20 cellular contexts compared by ENCODE assay signal in the genomic region with DNA sequence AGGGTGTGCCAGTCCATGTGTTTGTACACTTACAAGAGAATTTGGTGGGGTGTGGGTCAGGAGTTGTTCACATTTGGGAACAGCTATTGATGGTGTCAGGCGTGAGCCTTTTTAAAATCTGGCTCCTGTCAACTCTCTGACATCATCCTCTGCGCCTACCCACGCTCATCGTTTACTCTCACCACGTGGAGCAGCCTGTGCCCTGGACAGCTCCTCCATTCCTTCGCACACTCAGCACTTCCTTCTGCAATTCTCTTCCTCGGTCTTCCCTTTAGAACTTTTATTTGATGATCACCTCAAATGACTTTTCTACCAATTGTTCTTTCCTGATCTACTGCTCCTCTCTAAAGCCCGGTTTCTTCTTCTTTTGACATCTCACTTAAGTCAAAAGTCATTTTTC. TPM values are rescaled to one million over a fixed set of nuclear protein-coding genes. Genes with fewer than 3 reads are reported as not detected.
DNase-seq lines count a peak whose midpoint lies in the region; TF ChIP-seq lines count a peak whose summit lies in the region.
"Had no signal": no experiment of that assay in that cellular context is flagged by ENCODE, and none has a peak within 500 bp of the region (broad histone marks: within the 10 kb centered on the region; RNA-seq: fewer than 3 reads in every experiment).

No MANE protein-coding gene starts in this region.

- H3K4me1 ChIP-seq in mammary epithelial cell (ENCODE audit: insufficient read depth, low read length) (no peaks in the 10 kb centered on the region), thyroid gland (peaks cover 4 to 16% of the 10 kb centered on the region in 2 donors)
- H3K4me1 ChIP-seq: tibial nerve had no signal

- no peaks in the 10 kb centered on the region for H3K27me3 ChIP-seq in mammary epithelial cell (ENCODE audit: insufficient read depth, low read length)
- no peaks in the 10 kb centered on the region for H3K27me3 ChIP-seq in thyroid gland
- H3K27me3 ChIP-seq: heart right ventricle, spleen, tibial nerve had no signal

- H3K27me3 Mint-ChIP-seq in MCF 10A (ENCODE audit: insufficient read depth, unreplicated experiment): no peaks in the 10 kb centered on the region
- H3K27me3 Mint-ChIP-seq in activated T-helper 1 cell treated with anti-CD3 and anti-CD28 coated beads, Interleukin-12 subunit alpha, Interleukin-12 subunit beta, Interleukin-2, Interleukin-4 antibody, amounts not matched to agents 30 ng/mL and 10 ng/mL and 1 ng/mL, durations not matched to agents 14 hours and 24 hours and 36 hours (ENCODE audit: insufficient read depth): no peaks in the 10 kb centered on the region
- H3K27me3 Mint-ChIP-seq: activated T-cell treated with anti-CD3 and anti-CD28 coated beads, Interleukin-2, amount 50 U/mL, for 24 hours had no signal

- dilution Hi-C loops in mammary epithelial cell (cut with HindIII; ENCODE audit: low sequenced_read_pairs): no loop called here

- H3K9me3 Mint-ChIP-seq in MCF 10A (ENCODE audit: unreplicated experiment): peaks cover 8% of the 10 kb centered on the region
- H3K9me3 Mint-ChIP-seq in activated T-helper 1 cell treated with anti-CD3 and anti-CD28 coated beads, Interleukin-12 subunit alpha, Interleukin-12 subunit beta, Interleukin-2, Interleukin-4 antibody, amounts not matched to agents 30 ng/mL and 10 ng/mL and 1 ng/mL, durations not matched to agents 14 hours and 24 hours and 36 hours: peaks cover 24% of the 10 kb centered on the region

- H3K4me3 ChIP-seq in mammary epithelial cell (replicated peaks in 1 of 3; ENCODE audit: insufficient read depth in 1 of 3, low read depth in 2 of 3, low read length in 3 of 3): no peak overlapping the region
- H3K4me3 ChIP-seq in thyroid gland (replicated peaks in 1 of 3): no peak overlapping the region
- H3K4me3 ChIP-seq: heart right ventricle, spleen, tibial nerve had no signal

- H4K20me1 ChIP-seq in mammary epithelial cell (ENCODE audit: insufficient read depth, low read length): no peaks in the 10 kb centered on the region

- H3K9ac ChIP-seq in mammary epithelial cell (ENCODE audit: insufficient read depth, low read length): no peak overlapping the region

- H3K36me3 Mint-ChIP-seq in MCF 10A (ENCODE audit: insufficient read depth, unreplicated experiment): no peaks in the 10 kb centered on the region
- peaks cover 19% of the 10 kb centered on the region for H3K36me3 Mint-ChIP-seq in activated T-helper 1 cell treated with anti-CD3 and anti-CD28 coated beads, Interleukin-12 subunit alpha, Interleukin-12 subunit beta, Interleukin-2, Interleukin-4 antibody, amounts not matched to agents 30 ng/mL and 10 ng/mL and 1 ng/mL, durations not matched to agents 14 hours and 24 hours and 36 hours (ENCODE audit: low read depth)

- intact Hi-C loops in mammary epithelial cell (cut with micrococcal nuclease) (loop anchor here (10.0 kb wide), 1 partner anchor 61 kb away; no protein-coding TSS in a partner anchor), MCF 10A (cut with micrococcal nuclease) (no loop called here), thyroid gland (cut with DNase I) (no loop called here)
- intact Hi-C loops in activated T-helper 1 cell treated with anti-CD3 and anti-CD28 coated beads, Interleukin-12 subunit alpha, Interleukin-12 subunit beta, Interleukin-2, Interleukin-4 antibody, amounts not matched to agents 30 ng/mL and 10 ng/mL and 1 ng/mL, durations not matched to agents 14 hours and 24 hours and 36 hours (cut with micrococcal nuclease): loop anchor here (2.0 kb wide), 1 partner anchor 45 kb away; no protein-coding TSS in a partner anchor

- POLR2A ChIA-PET in MCF 10A (lab: Yijun Ruan, JAX): interaction anchor here (0.6 to 1.2 kb wide), 4 partner anchors 8 to 261 kb away, joined by 3 read pairs; no protein-coding TSS in a partner anchor

- WGBS in mammary epithelial cell (ENCODE audit: low coverage, missing lambda C conversion rate): 72% methylated on average over 7 of the region's 8 CpGs
- 73 to 76% methylated on average over 8 of the region's 8 CpGs for WGBS in thyroid gland, 2 donors

- H2AFZ ChIP-seq in mammary epithelial cell (ENCODE audit: low read depth, low read length): no peak overlapping the region

- no peaks in the 10 kb centered on the region for H3K79me2 ChIP-seq in mammary epithelial cell (ENCODE audit: insufficient read depth, low read length)

- H3K9me3 ChIP-seq in mammary epithelial cell (replicated peaks; ENCODE audit: insufficient read depth, low read length): no peaks in the 10 kb centered on the region
- H3K9me3 ChIP-seq in thyroid gland: no peaks in the 10 kb centered on the region
- H3K9me3 ChIP-seq: tibial nerve had no signal

- TF ChIP-seq POLR2A in thyroid gland (IDR thresholded peaks at IDR 0.05): no peak

- DNase-seq in mammary epithelial cell (peak; percentile 21), MCF 10A (ENCODE audit: unreplicated experiment) (no peak), KBM-7 (peak; percentile 62), thyroid gland (no peak), SHP77 treated with DMSO at 0.1 percent for 48 hours (lab: John Stamatoyannopoulos, UW) (no peak), SKM-1 (lab: John Stamatoyannopoulos, UW; ENCODE audit: unreplicated experiment) (no peak), HuH-7.5 (ENCODE audit: low spot score) (no peak)
- no peak for DNase-seq in activated T-helper 1 cell treated with anti-CD3 and anti-CD28 coated beads, Interleukin-12 subunit alpha, Interleukin-12 subunit beta, Interleukin-2, Interleukin-4 antibody, amounts not matched to agents 30 ng/mL and 10 ng/mL and 1 ng/mL, durations not matched to agents 14 hours and 24 hours and 36 hours (ENCODE audit: low spot score)
- DNase-seq: activated CD4-positive, CD25-positive, alpha-beta regulatory T cell; activated T-cell treated with anti-CD3 and anti-CD28 coated beads, Interleukin-2, amount 50 U/mL, for 24 hours; AML-193; aorta; DMS 273 treated with DMSO at 0.1 percent for 48 hours; heart right ventricle; NCI-H146; NCI-H226; spleen had no signal

- no TSS peak for BruUV-seq in mammary epithelial cell (replicated peaks; lab: Mats Ljungman, UMichigan)
- BruUV-seq in MCF 10A (replicated peaks; lab: Mats Ljungman, UMichigan): no TSS peak

- no peak overlapping the region for H3K4me2 ChIP-seq in mammary epithelial cell (ENCODE audit: insufficient read depth, low read depth, low read length)

- no peaks in the 10 kb centered on the region for H3K4me1 Mint-ChIP-seq in MCF 10A (ENCODE audit: insufficient read depth, unreplicated experiment)
- H3K4me1 Mint-ChIP-seq in activated T-helper 1 cell treated with anti-CD3 and anti-CD28 coated beads, Interleukin-12 subunit alpha, Interleukin-12 subunit beta, Interleukin-2, Interleukin-4 antibody, amounts not matched to agents 30 ng/mL and 10 ng/mL and 1 ng/mL, durations not matched to agents 14 hours and 24 hours and 36 hours (ENCODE audit: low read depth): peaks cover 47% of the 10 kb centered on the region
- H3K4me1 Mint-ChIP-seq: memory B cell had no signal

- H3K36me3 ChIP-seq in mammary epithelial cell (ENCODE audit: insufficient read depth, low read length): no peaks in the 10 kb centered on the region
- H3K36me3 ChIP-seq in thyroid gland: no peaks in the 10 kb centered on the region
- H3K36me3 ChIP-seq: heart right ventricle, spleen, tibial nerve had no signal

- TF ChIP-seq CTCF in mammary epithelial cell (conservative IDR thresholded peaks at IDR 0.05 in 1 of 2, IDR thresholded peaks at IDR 0.05 in 1 of 2; ENCODE audit: extremely low read depth in 1 of 2, insufficient read depth in 1 of 2, low read depth in 1 of 2, low read length in 2 of 2) (no peak), MCF 10A (IDR thresholded peaks at IDR 0.05; ENCODE audit: unreplicated experiment) (no peak), thyroid gland (IDR thresholded peaks at IDR 0.05) (no peak)

- in situ Hi-C loops in mammary epithelial cell (cut with MboI; ENCODE audit: low sequenced_read_pairs in 2 of 2): no loop called here
- in situ Hi-C loops in KBM-7 (cut with MboI; ENCODE audit: low pct_unique_long_range_greater_than_20kb, low sequenced_read_pairs): no loop called here

- H3K27ac ChIP-seq in mammary epithelial cell (ENCODE audit: insufficient read depth, low read depth, low read length) (no peak overlapping the region), thyroid gland (peak overlapping the region; percentile 41 to 79 (median 65))
- H3K27ac ChIP-seq: HL-60, tibial nerve had no signal

- H3K4me3 Mint-ChIP-seq in MCF 10A (ENCODE audit: unreplicated experiment): no peak overlapping the region
- no peak overlapping the region for H3K4me3 Mint-ChIP-seq in activated T-helper 1 cell treated with anti-CD3 and anti-CD28 coated beads, Interleukin-12 subunit alpha, Interleukin-12 subunit beta, Interleukin-2, Interleukin-4 antibody, amounts not matched to agents 30 ng/mL and 10 ng/mL and 1 ng/mL, durations not matched to agents 14 hours and 24 hours and 36 hours
- H3K4me3 Mint-ChIP-seq: memory B cell had no signal

- no peak overlapping the region for H3K27ac Mint-ChIP-seq in MCF 10A (ENCODE audit: low read depth, unreplicated experiment)
- H3K27ac Mint-ChIP-seq in activated T-helper 1 cell treated with anti-CD3 and anti-CD28 coated beads, Interleukin-12 subunit alpha, Interleukin-12 subunit beta, Interleukin-2, Interleukin-4 antibody, amounts not matched to agents 30 ng/mL and 10 ng/mL and 1 ng/mL, durations not matched to agents 14 hours and 24 hours and 36 hours: peak overlapping the region; percentile 82
- H3K27ac Mint-ChIP-seq: memory B cell had no signal

- CTCF ChIA-PET in mammary epithelial cell (lab: Charles Lee; ENCODE audit: low non-redundant PET) (no interaction called here), MCF 10A (lab: Yijun Ruan, JAX) (interaction anchor here (1.0 to 1.2 kb wide), 3 partner anchors 39 to 234 kb away, joined by 3 to 4 read pairs (median 3); no protein-coding TSS in a partner anchor)

RNA-seq across cellular contexts. Expression of a gene that starts 42.1 kb away (rescaled TPM):
- total RNA-seq in mammary epithelial cell (10 to 100 TPM; 47.3 to 66.2 TPM), MCF 10A (2022) (38.1 and 38.2 TPM in 2 replicates), thyroid gland (10 to 100 TPM; 40.0 to 60.8 (median 58.1) TPM)
- polyA plus RNA-seq in mammary epithelial cell: 31.3 TPM
- polyA minus RNA-seq in mammary epithelial cell: 62.7 TPM
- total RNA-seq in activated T-helper 1 cell treated with anti-CD3 and anti-CD28 coated beads, Interleukin-12 subunit alpha, Interleukin-12 subunit beta, Interleukin-2, Interleukin-4 antibody, amounts not matched to agents 30 ng/mL and 10 ng/mL and 1 ng/mL, durations not matched to agents 14 hours and 24 hours and 36 hours: 26.8 and 27.0 TPM in 2 replicates

Comparison
In these comparisons a context has a peak if more than half of its experiments do, and no peak if none do; other contexts are left out.
1. DNase-seq: peak in mammary epithelial cell (single experiment) and KBM-7 (single experiment); none in MCF 10A (single experiment), activated T-helper 1 cell treated with anti-CD3 and anti-CD28 coated beads, Interleukin-12 subunit alpha, Interleukin-12 subunit beta, Interleukin-2, Interleukin-4 antibody, amounts not matched to agents 30 ng/mL and 10 ng/mL and 1 ng/mL, durations not matched to agents 14 hours and 24 hours and 36 hours (single experiment), thyroid gland (0 of 2), SHP77 treated with DMSO at 0.1 percent for 48 hours (single experiment), SKM-1 (single experiment) and HuH-7.5 (single experiment).
2. intact Hi-C loops: an anchor here in mammary epithelial cell (10.0 kb wide) and activated T-helper 1 cell treated with anti-CD3 and anti-CD28 coated beads, Interleukin-12 subunit alpha, Interleukin-12 subunit beta, Interleukin-2, Interleukin-4 antibody, amounts not matched to agents 30 ng/mL and 10 ng/mL and 1 ng/mL, durations not matched to agents 14 hours and 24 hours and 36 hours (2.0 kb wide); none called in MCF 10A and thyroid gland.